ENCODE assay signal across 1 cellular context in genomic region chr2:112812318-112813042, GRCh38.
TF ChIP-seq lines count a peak whose summit lies in the region.

No MANE protein-coding gene starts in this region.

TF ChIP-seq in K562, 482 proteins besides CTCF, POLR2A, EP300 and RAD21 (continued from another document):
- 0 out of 2 replicates have a peak, but pooled peaks have one; percentile 9 for TF ChIP-seq TEAD4 (IDR thresholded peaks at IDR 0.05; ENCODE audit: low read length)
- no peak for TF ChIP-seq TEAD4 (CRISPR knock-in tag; IDR thresholded peaks at IDR 0.05; ENCODE audit: borderline replicate concordance)
- no peak for TF ChIP-seq ZNF551 (CRISPR knock-in tag; IDR thresholded peaks at IDR 0.05)
- TF ChIP-seq MED1 (CRISPR knock-in tag; IDR thresholded peaks at IDR 0.05; ENCODE audit: borderline replicate concordance) = no peak
